Comparison of ENCODE assay signal across 8 cellular contexts in genomic region chr1:70410604-70411359, GRCh38. TPM values are rescaled to one million over a fixed set of nuclear protein-coding genes. Genes with fewer than 3 reads are reported as not detected.
DNase-seq lines count a peak whose midpoint lies in the region; ATAC-seq and TF ChIP-seq lines count a peak whose summit lies in the region.

Gene CTH (plus strand): TSS chr1:70411268. CDS start chr1:70411416, 148 bp downstream.

- H3K27me3 ChIP-seq in right atrium auricular region, result no peaks in the 10 kb centered on the region
- no peaks in the 10 kb centered on the region for H3K27me3 ChIP-seq in psoas muscle (ENCODE audit: insufficient read depth in 3 of 3, low read length in 2 of 3)
- H3K27me3 ChIP-seq in uterus, result no peaks in the 10 kb centered on the region

- DNase-seq in NCI-H1694 treated with DMSO at 0.1 percent for 48 hours (lab: John Stamatoyannopoulos, UW) (peak; percentile 91), T-helper 2 cell (peak; percentile 79 to 97 (median 87)), anterior cingulate cortex (lab: John Stamatoyannopoulos, UW) (peak; percentile 72 to 98 (median 96)), right atrium auricular region (ENCODE audit: low spot score) (peak; percentile 99), psoas muscle (peak; percentile 96 to 98), uterus (peak; percentile 95 to 98)

- ATAC-seq in HG02885 (IDR thresholded peaks at IDR 0.05; ENCODE audit: poor library complexity, unreplicated experiment), result peak; percentile 96
- peak; percentile 98 to 100 (median 98) for ATAC-seq in psoas muscle

- intact Hi-C loops in psoas muscle (cut with DNase I), result loop anchor here in 1 of 2 donors (1.0 to 5.0 kb wide), 3 partner anchors 188 to 647 kb away; partner anchors contain the start of genes LRRC40 and SRSF11
- intact Hi-C loops in uterus (cut with DNase I; ENCODE audit: low total_unique reads), result no loop called here

- TF ChIP-seq POLR2A in GM15510 (IDR thresholded peaks at IDR 0.05; ENCODE audit: borderline replicate concordance, extremely low read depth, insufficient read length) (peak; percentile 97), uterus (IDR thresholded peaks at IDR 0.05) (peak; percentile 92 to 96)

- H3K4me1 ChIP-seq in right atrium auricular region (peaks cover 0 to 21% of the 10 kb centered on the region in 2 donors), psoas muscle (peaks cover 4% of the 10 kb centered on the region), uterus (no peaks in the 10 kb centered on the region)

- TF ChIP-seq CTCF in right atrium auricular region (IDR thresholded peaks at IDR 0.05), result peak in 1 of 2 donors; percentile 11
- TF ChIP-seq CTCF in psoas muscle (IDR thresholded peaks at IDR 0.05), result no peak
- peak in 2 of 4 experiments; percentile 9 to 12 for TF ChIP-seq CTCF in uterus (IDR thresholded peaks at IDR 0.05)

- H3K9me3 ChIP-seq in right atrium auricular region, result no peaks in the 10 kb centered on the region
- no peaks in the 10 kb centered on the region for H3K9me3 ChIP-seq in psoas muscle
- H3K9me3 ChIP-seq in uterus, result no peaks in the 10 kb centered on the region

- H3K36me3 ChIP-seq in right atrium auricular region, result no peaks in the 10 kb centered on the region
- peaks cover 0 to 3% of the 10 kb centered on the region in 2 donors for H3K36me3 ChIP-seq in psoas muscle (ENCODE audit: insufficient read depth in 1 of 2, low read depth in 1 of 2)
- H3K36me3 ChIP-seq in uterus, result no peaks in the 10 kb centered on the region

- H3K27ac ChIP-seq in right atrium auricular region (peak within 1 kb of the TSS; percentile 93 to 95), psoas muscle (peak within 1 kb of the TSS; percentile 94), uterus (peak within 1 kb of the TSS; percentile 92 to 98)

- H3K4me3 ChIP-seq in right atrium auricular region (peak within 1 kb of the TSS; percentile 66 to 70), psoas muscle (peak within 1 kb of the TSS; percentile 88), uterus (peak within 1 kb of the TSS; percentile 55 to 75)

- 0% methylated on average over 48 of the region's 48 CpGs for WGBS in psoas muscle, 3 donors

RNA-seq across cellular contexts. Expression of gene CTH, which starts in this region (rescaled TPM):
- total RNA-seq in right atrium auricular region (1 to 10 TPM; 1.0 to 1.6 TPM), psoas muscle (1 to 10 TPM in 2 of 4 donors, under 1 TPM in 2; 0.79 to 2.9 (median 1.5) TPM), uterus (10 to 100 TPM in 1 of 4 donors, 1 to 10 TPM in 3; 1.0 to 11.2 (median 3.5) TPM)
- polyA plus RNA-seq in psoas muscle, result 1 to 10 TPM in 2 of 3 donors, under 1 TPM in 1; 0.55 to 2.0 (median 1.5) TPM

Comparison
In these comparisons a context has a peak if more than half of its experiments do, and no peak if none do; other contexts are left out.
1. Peak in every context shown above with its lines: DNase-seq, ATAC-seq, H3K4me3 ChIP-seq and H3K27ac ChIP-seq.